ENCODE assay signal across 18 cellular contexts in the genomic region with DNA sequence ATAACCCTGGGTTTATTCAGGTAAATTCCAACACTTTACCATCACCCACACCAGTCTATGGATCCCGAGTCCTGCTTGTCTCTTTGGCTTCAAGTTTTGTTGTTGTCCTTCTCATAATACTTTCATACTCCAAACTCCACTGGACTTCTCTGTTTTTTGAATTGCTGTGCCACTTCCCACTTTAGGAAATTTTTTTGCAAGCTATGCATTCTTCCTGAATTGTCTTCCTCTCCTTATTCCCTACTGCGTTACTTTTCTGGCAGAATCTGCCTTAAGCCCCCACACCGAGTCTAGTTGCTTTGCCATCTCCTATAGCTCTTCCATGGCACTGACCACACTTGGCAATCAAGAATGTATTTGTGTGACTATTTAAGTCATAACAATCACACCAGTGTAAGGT.
A peak's percentile ranks its signal among the peaks of the same experiment; 100 is the strongest.
DNase-seq lines count a peak whose midpoint lies in the region; ATAC-seq, FAIRE-seq and TF ChIP-seq lines count a peak whose summit lies in the region.
"Had no signal": no experiment of that assay in that cellular context is flagged by ENCODE, and none has a peak within 500 bp of the region (broad histone marks: within the 10 kb centered on the region; RNA-seq: fewer than 3 reads in every experiment).

No MANE protein-coding gene starts in this region.

- peaks cover 2% of the 10 kb centered on the region for H3K27me3 Mint-ChIP-seq in activated CD4-positive, alpha-beta T cell treated with anti-CD3 and anti-CD28 coated beads for 36 hours
- H3K27me3 Mint-ChIP-seq in activated naive CD4-positive, alpha-beta T cell treated with anti-CD3 and anti-CD28 coated beads, Interleukin-2, amount 10 ng/mL, durations not matched to agents 7 days and 5 days, result no peaks in the 10 kb centered on the region
- H3K27me3 Mint-ChIP-seq in activated T-helper 2 cell treated with anti-CD3 and anti-CD28 coated beads, Interferon-gamma antibody, Interleukin-2, Interleukin-4, amounts not matched to agents 10 μg/mL and 5 μg/mL and 100 μg/mL, durations not matched to agents 14 hours and 24 hours and 36 hours (ENCODE audit: low read depth), result no peaks in the 10 kb centered on the region

- TF ChIP-seq POLR2A in K562 (conservative IDR thresholded peaks at IDR 0.05), result no peak

- H4K20me1 ChIP-seq in K562 (replicated peaks; ENCODE audit: control insufficient read depth, insufficient read depth, low read length), result no peaks in the 10 kb centered on the region
- H4K20me1 ChIP-seq: BLaER1 treated with 17β-estradiol and CSF1 and Interleukin-3, amounts not matched to agents 10 nM and 100 nM had no signal

- H2AFZ ChIP-seq in K562 (ENCODE audit: low read depth, low read length), result no peak overlapping the region

- in situ Hi-C loops in K562 (cut with MboI), result no loop called here

- no peak overlapping the region for H3K9ac ChIP-seq in K562 (ENCODE audit: insufficient read depth in 1 of 2, low read depth in 2 of 2, low read length in 2 of 2)
- H3K9ac ChIP-seq: BLaER1 treated with 17β-estradiol and CSF1 and Interleukin-3, amounts not matched to agents 10 nM and 100 nM had no signal

- TF ChIP-seq EP300 in K562 (IDR thresholded peaks at IDR 0.05; ENCODE audit: low read length), result no peak

- TF ChIP-seq CTCF in K562 (IDR thresholded peaks at IDR 0.05 in 2 of 3, conservative IDR thresholded peaks at IDR 0.05 in 1 of 3; ENCODE audit: insufficient read depth in 2 of 3, low read depth in 1 of 3, low read length in 3 of 3), result no peak

- no peak overlapping the region for H3K27ac ChIP-seq in K562 (ENCODE audit: extremely low read depth, low read depth, low read length)
- H3K27ac ChIP-seq: BLaER1 treated with 17β-estradiol and CSF1 and Interleukin-3, amounts not matched to agents 10 nM and 100 nM had no signal

- no peaks in the 10 kb centered on the region for H3K4me1 ChIP-seq in K562 (replicated peaks in 1 of 2; ENCODE audit: control insufficient read depth in 2 of 2, insufficient read depth in 2 of 2, low read length in 2 of 2)

- H3K9me3 ChIP-seq in K562 (replicated peaks; ENCODE audit: control insufficient read depth, insufficient read depth, low read depth, low read length), result no peaks in the 10 kb centered on the region

- 2% methylated on average over 3 of the region's 3 CpGs for WGBS in K562 (ENCODE audit: insufficient coverage, low coverage, missing lambda C conversion rate)

- H3K4me2 ChIP-seq in K562 (ENCODE audit: insufficient read depth, low read length), result no peak overlapping the region

- H3K4me1 Mint-ChIP-seq in activated CD4-positive, alpha-beta T cell treated with anti-CD3 and anti-CD28 coated beads for 36 hours, result peaks cover 51% of the 10 kb centered on the region
- peaks cover 16% of the 10 kb centered on the region for H3K4me1 Mint-ChIP-seq in activated naive CD4-positive, alpha-beta T cell treated with anti-CD3 and anti-CD28 coated beads, Interleukin-2, amount 10 ng/mL, durations not matched to agents 7 days and 5 days
- peaks cover 21% of the 10 kb centered on the region for H3K4me1 Mint-ChIP-seq in activated T-helper 2 cell treated with anti-CD3 and anti-CD28 coated beads, Interferon-gamma antibody, Interleukin-2, Interleukin-4, amounts not matched to agents 10 μg/mL and 5 μg/mL and 100 μg/mL, durations not matched to agents 14 hours and 24 hours and 36 hours (ENCODE audit: low read depth)

- ATAC-seq in activated CD4-positive, alpha-beta T cell treated with anti-CD3 and anti-CD28 coated beads for 36 hours, result no peak
- no peak for ATAC-seq in activated naive CD4-positive, alpha-beta T cell treated with anti-CD3 and anti-CD28 coated beads, Interleukin-2, amount 50 U/mL, for 72 hours
- no peak for ATAC-seq in K562
- ATAC-seq: CD8-positive, alpha-beta T cell; HCT116 had no signal

- CTCF ChIA-PET in activated CD4-positive, alpha-beta T cell treated with anti-CD3 and anti-CD28 coated beads for 36 hours (lab: Charles Lee), result no interaction called here
- CTCF ChIA-PET in activated naive CD4-positive, alpha-beta T cell treated with anti-CD3 and anti-CD28 coated beads, Interleukin-2, amount 10 ng/mL, durations not matched to agents 7 days and 5 days (lab: Charles Lee), result no interaction called here
- CTCF ChIA-PET in K562 (lab: Yijun Ruan, JAX; ENCODE audit: low intra/inter-chr PET ratio), result no interaction called here

- TF ChIP-seq RAD21 in K562 (CRISPR knock-in tag; conservative IDR thresholded peaks at IDR 0.05 in 1 of 2, IDR thresholded peaks at IDR 0.05 in 1 of 2), result no peak

- H3K9me3 Mint-ChIP-seq in activated CD4-positive, alpha-beta T cell treated with anti-CD3 and anti-CD28 coated beads for 36 hours (ENCODE audit: low read depth), result peaks cover 5% of the 10 kb centered on the region
- H3K9me3 Mint-ChIP-seq in activated naive CD4-positive, alpha-beta T cell treated with anti-CD3 and anti-CD28 coated beads, Interleukin-2, amount 50 U/mL, for 72 hours, result peaks cover 9 to 18% of the 10 kb centered on the region in 2 donors
- H3K9me3 Mint-ChIP-seq in activated naive CD4-positive, alpha-beta T cell treated with anti-CD3 and anti-CD28 coated beads, Interleukin-2, amount 10 ng/mL, durations not matched to agents 7 days and 5 days, result peaks cover 5% of the 10 kb centered on the region
- no peaks in the 10 kb centered on the region for H3K9me3 Mint-ChIP-seq in activated T-helper 2 cell treated with anti-CD3 and anti-CD28 coated beads, Interferon-gamma antibody, Interleukin-2, Interleukin-4, amounts not matched to agents 10 μg/mL and 5 μg/mL and 100 μg/mL, durations not matched to agents 14 hours and 24 hours and 36 hours

- no TSS peak for BruUV-seq in K562 (replicated peaks; lab: Mats Ljungman, UMichigan)

- no peak overlapping the region for H3K4me3 Mint-ChIP-seq in activated CD4-positive, alpha-beta T cell treated with anti-CD3 and anti-CD28 coated beads for 36 hours
- no peak overlapping the region for H3K4me3 Mint-ChIP-seq in activated naive CD4-positive, alpha-beta T cell treated with anti-CD3 and anti-CD28 coated beads, Interleukin-2, amount 10 ng/mL, durations not matched to agents 7 days and 5 days
- no peak overlapping the region for H3K4me3 Mint-ChIP-seq in activated T-helper 2 cell treated with anti-CD3 and anti-CD28 coated beads, Interferon-gamma antibody, Interleukin-2, Interleukin-4, amounts not matched to agents 10 μg/mL and 5 μg/mL and 100 μg/mL, durations not matched to agents 14 hours and 24 hours and 36 hours (ENCODE audit: low read depth)
- H3K4me3 Mint-ChIP-seq: B cell; CD8-positive, alpha-beta T cell; HFFc6 had no signal

- POLR2A ChIA-PET in activated CD4-positive, alpha-beta T cell treated with anti-CD3 and anti-CD28 coated beads for 36 hours (lab: Charles Lee), result no interaction called here
- POLR2A ChIA-PET in K562 (lab: Yijun Ruan, JAX), result no interaction called here

- H3K9me1 ChIP-seq in K562 (ENCODE audit: control insufficient read depth, insufficient read depth, low read length), result no peaks in the 10 kb centered on the region

- peaks cover 30% of the 10 kb centered on the region for H3K36me3 Mint-ChIP-seq in activated CD4-positive, alpha-beta T cell treated with anti-CD3 and anti-CD28 coated beads for 36 hours (ENCODE audit: low read depth)
- H3K36me3 Mint-ChIP-seq in activated naive CD4-positive, alpha-beta T cell treated with anti-CD3 and anti-CD28 coated beads, Interleukin-2, amount 50 U/mL, for 72 hours, result peaks cover 18 to 71% of the 10 kb centered on the region in 2 donors
- peaks cover 3% of the 10 kb centered on the region for H3K36me3 Mint-ChIP-seq in activated naive CD4-positive, alpha-beta T cell treated with anti-CD3 and anti-CD28 coated beads, Interleukin-2, amount 10 ng/mL, durations not matched to agents 7 days and 5 days
- H3K36me3 Mint-ChIP-seq in activated T-helper 2 cell treated with anti-CD3 and anti-CD28 coated beads, Interferon-gamma antibody, Interleukin-2, Interleukin-4, amounts not matched to agents 10 μg/mL and 5 μg/mL and 100 μg/mL, durations not matched to agents 14 hours and 24 hours and 36 hours (ENCODE audit: low read depth), result peaks cover 7% of the 10 kb centered on the region
- H3K36me3 Mint-ChIP-seq: CD8-positive, alpha-beta T cell had no signal

- no peaks in the 10 kb centered on the region for H3K36me3 ChIP-seq in K562 (ENCODE audit: control insufficient read depth, insufficient read depth, low read length)
- H3K36me3 ChIP-seq: BLaER1 treated with 17β-estradiol and CSF1 and Interleukin-3, amounts not matched to agents 10 nM and 100 nM had no signal

- H3K79me2 ChIP-seq in K562 (ENCODE audit: control insufficient read depth, insufficient read depth, low read length), result no peaks in the 10 kb centered on the region

- DNase-seq in activated CD4-positive, alpha-beta T cell treated with anti-CD3 and anti-CD28 coated beads for 36 hours, result no peak
- no peak for DNase-seq in activated CD4-positive, alpha-beta T cell treated with anti-CD3 and anti-CD28 coated beads, Interleukin-2, amount 50 U/mL, for 48 hours
- no peak for DNase-seq in activated naive CD4-positive, alpha-beta T cell treated with anti-CD3 and anti-CD28 coated beads, Interleukin-2, amount 50 U/mL, for 72 hours (ENCODE audit: low spot score in 2 of 2)
- no peak for DNase-seq in activated naive CD4-positive, alpha-beta T cell treated with anti-CD3 and anti-CD28 coated beads, Interleukin-2, amount 10 ng/mL, durations not matched to agents 7 days and 5 days
- DNase-seq in K562 (ENCODE audit: extremely low read depth in 1 of 4, low spot score in 3 of 4) (no peak), iPS-NIHi7 (ENCODE audit: extremely low spot score) (no peak)
- DNase-seq in activated T-helper 2 cell treated with anti-CD3 and anti-CD28 coated beads, Interferon-gamma antibody, Interleukin-2, Interleukin-4, amounts not matched to agents 10 μg/mL and 5 μg/mL and 100 μg/mL, durations not matched to agents 14 hours and 24 hours and 36 hours (ENCODE audit: low spot score), result no peak
- DNase-seq: 8988T; Calu3; CD8-positive, alpha-beta T cell; DMS79 treated with DMSO at 0.1 percent for 48 hours; GF-D8; GOT3; H7; HFFc6 had no signal

- peak overlapping the region; percentile 40 for H3K27ac Mint-ChIP-seq in activated CD4-positive, alpha-beta T cell treated with anti-CD3 and anti-CD28 coated beads for 36 hours
- H3K27ac Mint-ChIP-seq in activated naive CD4-positive, alpha-beta T cell treated with anti-CD3 and anti-CD28 coated beads, Interleukin-2, amount 50 U/mL, for 72 hours, result peak overlapping the region; percentile 90 to 99
- H3K27ac Mint-ChIP-seq in activated naive CD4-positive, alpha-beta T cell treated with anti-CD3 and anti-CD28 coated beads, Interleukin-2, amount 10 ng/mL, durations not matched to agents 7 days and 5 days, result no peak overlapping the region
- no peak overlapping the region for H3K27ac Mint-ChIP-seq in activated T-helper 2 cell treated with anti-CD3 and anti-CD28 coated beads, Interferon-gamma antibody, Interleukin-2, Interleukin-4, amounts not matched to agents 10 μg/mL and 5 μg/mL and 100 μg/mL, durations not matched to agents 14 hours and 24 hours and 36 hours
- H3K27ac Mint-ChIP-seq: B cell; CD8-positive, alpha-beta T cell; HFFc6 had no signal

- FAIRE-seq in K562 (lab: Jason Lieb, UNC), result no peak

- no peak overlapping the region for H3K4me3 ChIP-seq in K562
- H3K4me3 ChIP-seq: BLaER1 treated with 17β-estradiol and CSF1 and Interleukin-3, amounts not matched to agents 10 nM and 100 nM had no signal

- intact Hi-C loops in activated CD4-positive, alpha-beta T cell treated with anti-CD3 and anti-CD28 coated beads for 36 hours (cut with DNase I, micrococcal nuclease), result no loop called here
- intact Hi-C loops in K562 (cut with micrococcal nuclease), result no loop called here
- intact Hi-C loops in activated T-helper 2 cell treated with anti-CD3 and anti-CD28 coated beads, Interferon-gamma antibody, Interleukin-2, Interleukin-4, amounts not matched to agents 10 μg/mL and 5 μg/mL and 100 μg/mL, durations not matched to agents 14 hours and 24 hours and 36 hours (cut with micrococcal nuclease), result no loop called here

- peaks cover 8 to 30% of the 10 kb centered on the region in 2 experiments; a peak in 3 of 5 replicates for H3K27me3 ChIP-seq in K562 (ENCODE audit: control insufficient read depth in 2 of 2, insufficient read depth in 2 of 2, low read length in 2 of 2)
- H3K27me3 ChIP-seq: BLaER1 treated with 17β-estradiol and CSF1 and Interleukin-3, amounts not matched to agents 10 nM and 100 nM had no signal

Comparison
In these comparisons a context has a peak if more than half of its experiments do, and no peak if none do; other contexts are left out.
1. H3K27ac Mint-ChIP-seq: peak in activated CD4-positive, alpha-beta T cell treated with anti-CD3 and anti-CD28 coated beads for 36 hours (single experiment) and activated naive CD4-positive, alpha-beta T cell treated with anti-CD3 and anti-CD28 coated beads, Interleukin-2, amount 50 U/mL, for 72 hours (2 of 2); none in activated naive CD4-positive, alpha-beta T cell treated with anti-CD3 and anti-CD28 coated beads, Interleukin-2, amount 10 ng/mL, durations not matched to agents 7 days and 5 days (single experiment) and activated T-helper 2 cell treated with anti-CD3 and anti-CD28 coated beads, Interferon-gamma antibody, Interleukin-2, Interleukin-4, amounts not matched to agents 10 μg/mL and 5 μg/mL and 100 μg/mL, durations not matched to agents 14 hours and 24 hours and 36 hours (single experiment).